Comparison of ENCODE assay signal across 25 cellular contexts in the genomic region with DNA sequence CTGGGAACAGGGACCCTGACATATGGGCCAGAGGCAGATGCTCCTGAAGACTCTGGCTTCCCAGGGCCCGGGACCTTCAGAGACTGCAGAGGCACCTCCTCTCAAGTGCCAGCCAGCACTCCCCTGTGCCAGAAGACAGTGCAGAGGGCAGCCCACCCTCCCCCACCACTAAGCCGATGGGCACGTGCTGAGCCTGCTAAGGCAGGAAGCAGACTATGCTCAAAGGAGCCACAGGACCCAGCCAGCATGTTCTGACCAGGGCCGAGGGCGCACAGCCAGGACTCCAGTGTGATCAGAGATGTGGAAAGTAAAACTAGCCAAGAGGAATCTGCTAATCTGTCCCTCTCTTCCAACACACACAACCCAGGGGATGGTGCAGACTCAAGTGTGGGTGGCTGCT. TPM values are rescaled to one million over a fixed set of nuclear protein-coding genes. Genes with fewer than 3 reads are reported as not detected.
"Had no signal": no experiment of that assay in that cellular context is flagged by ENCODE, and none has a peak within 500 bp of the region (broad histone marks: within the 10 kb centered on the region; RNA-seq: fewer than 3 reads in every experiment).

No MANE protein-coding gene starts in this region.

- H3K4me1 ChIP-seq: colonic mucosa, esophagus squamous epithelium, sigmoid colon, transverse colon had no signal

- H3K27ac ChIP-seq: cardiac muscle cell, colonic mucosa, esophagus squamous epithelium, sigmoid colon, transverse colon had no signal

- DNase-seq: activated B cell treated with CpG ODN at 0.5 μM for 24 hours; activated CD4-positive, alpha-beta T cell treated with anti-CD3 and anti-CD28 coated beads for 48 hours; activated CD8-positive, alpha-beta T cell treated with anti-CD3 and anti-CD28 coated beads, Interleukin-2, amount 10 ng/mL, durations not matched to agents 7 days and 5 days; activated naive CD4-positive, alpha-beta T cell treated with anti-CD3 and anti-CD28 coated beads, Interleukin-2, amount 50 U/mL, for 16 hours; activated T-cell treated with anti-CD3 and anti-CD28 coated beads for 4 hours; colonic mucosa; effector CD4-positive, alpha-beta T cell; esophagus squamous epithelium; immature natural killer cell; midbrain; SHP77 treated with DMSO at 0.1 percent for 48 hours; sigmoid colon; stimulated activated CD4-positive, alpha-beta T cell treated with anti-CD3 and anti-CD28 coated beads, Interleukin-12 subunit alpha, Interleukin-12 subunit beta, amount 100 ng/mL, for 4 hours; stimulated activated CD4-positive, alpha-beta T cell treated with anti-CD3 and anti-CD28 coated beads, Interleukin-2, amount 100 ng/mL, for 24 hours; stimulated activated naive B cell treated with anti-CD40 and anti-IgM and Interleukin-4, amounts not matched to agents 10 μg/mL and 1 μg/mL and 100 μg/mL, for 72 hours; substantia nigra; T-helper 17 cell; transverse colon had no signal

- H3K27me3 ChIP-seq: cardiac muscle cell, colonic mucosa, sigmoid colon, transverse colon had no signal

- ATAC-seq: activated CD8-positive, alpha-beta T cell treated with anti-CD3 and anti-CD28 coated beads, Interleukin-2, amount 10 ng/mL, durations not matched to agents 7 days and 5 days; activated T-helper 17 cell treated with anti-CD3 and anti-CD28 coated beads, Interleukin-2, amount 50 U/mL, for 72 hours; stimulated activated naive B cell treated with anti-CD40 and anti-IgM and Interleukin-4, amounts not matched to agents 10 μg/mL and 1 μg/mL and 100 μg/mL, for 72 hours; T-helper 17 cell had no signal

- H3K9me3 ChIP-seq: colonic mucosa, esophagus squamous epithelium, sigmoid colon, transverse colon had no signal

- H3K36me3 ChIP-seq: cardiac muscle cell, colonic mucosa, esophagus squamous epithelium, sigmoid colon, transverse colon had no signal

- H3K4me3 ChIP-seq: cardiac muscle cell, colonic mucosa, esophagus squamous epithelium, lung, sigmoid colon, transverse colon had no signal

RNA-seq across cellular contexts. Expression of a gene that starts 29.8 kb away (rescaled TPM):
- total RNA-seq: activated B cell treated with CpG ODN at 0.5 μM for 24 hours; activated CD8-positive, alpha-beta T cell treated with anti-CD3 and anti-CD28 coated beads, Interleukin-2, amount 10 ng/mL, durations not matched to agents 7 days and 5 days; activated T-helper 17 cell treated with anti-CD3 and anti-CD28 coated beads, Interleukin-2, amount 50 U/mL, for 72 hours; endothelial cell of umbilical vein; fibroblast of villous mesenchyme; glomerular endothelial cell; myocyte; T-helper 17 cell had no signal
- polyA plus RNA-seq: cardiac muscle cell, endothelial cell of umbilical vein, immature natural killer cell had no signal
